Comparison of ENCODE assay signal across 8 cellular contexts in genomic region chr3:46948830-46949671, GRCh38. TPM values are rescaled to one million over a fixed set of nuclear protein-coding genes. Genes with fewer than 3 reads are reported as not detected.
DNase-seq lines count a peak whose midpoint lies in the region; ATAC-seq, FAIRE-seq and TF ChIP-seq lines count a peak whose summit lies in the region.

No MANE protein-coding gene starts in this region.

- WGBS in liver, result 27% methylated on average over 6 of the region's 6 CpGs

- peaks cover 91% of the 10 kb centered on the region for H3K4me1 Mint-ChIP-seq in activated CD4-positive, alpha-beta memory T cell treated with anti-CD3 and anti-CD28 coated beads, Interleukin-2, amount 10 ng/mL, durations not matched to agents 7 days and 5 days

- peak in 1 of 2 donors; percentile 12 for TF ChIP-seq RAD21 in liver (IDR thresholded peaks at IDR 0.05)

- H3K9me3 ChIP-seq in liver (ENCODE audit: control insufficient read depth in 4 of 4, low read length in 3 of 4), result no peaks in the 10 kb centered on the region

- CTCF ChIA-PET in activated CD4-positive, alpha-beta memory T cell treated with anti-CD3 and anti-CD28 coated beads, Interleukin-2, amount 10 ng/mL, durations not matched to agents 7 days and 5 days (lab: Charles Lee), result interaction anchor here (1.9 to 2.7 kb wide), 2 partner anchors 24 to 31 kb away, joined by 4 to 6 read pairs; partner anchors contain the start of gene NBEAL2

- FAIRE-seq in GM12892 (lab: Jason Lieb, UNC), result peak; percentile 87

- peaks cover 38 to 83% (median 50%) of the 10 kb centered on the region in 4 donors for H3K4me1 ChIP-seq in liver (ENCODE audit: control insufficient read depth in 4 of 4, insufficient read depth in 4 of 4, low read length in 3 of 4)

- no peak for DNase-seq in GM12892 (ENCODE audit: insufficient read length)
- peak; percentile 59 for DNase-seq in activated CD4-positive, alpha-beta memory T cell treated with anti-CD3 and anti-CD28 coated beads, Interleukin-2, amount 10 ng/mL, durations not matched to agents 7 days and 5 days
- DNase-seq in EL, result no peak
- DNase-seq in stimulated activated CD4-positive, alpha-beta T cell treated with anti-CD3 and anti-CD28 coated beads, Interleukin-2, amount 100 ng/mL, for 48 hours, result no peak
- DNase-seq in effector CD4-positive, alpha-beta T cell, result no peak

- H3K27ac ChIP-seq in liver (ENCODE audit: low read depth in 1 of 2, low read length in 2 of 2), result peak overlapping the region; percentile 47 to 70

- POLR2A ChIA-PET in activated CD4-positive, alpha-beta memory T cell treated with anti-CD3 and anti-CD28 coated beads, Interleukin-2, amount 10 ng/mL, durations not matched to agents 7 days and 5 days (lab: Charles Lee), result interaction anchor here (0.6 to 5.4 kb wide), 7 partner anchors 8 to 44 kb away, joined by 3 to 94 read pairs (median 34); partner anchors contain the start of genes CCDC12 and NBEAL2

- H3K27me3 ChIP-seq in liver (ENCODE audit: control insufficient read depth in 4 of 4, insufficient read depth in 4 of 4, low read length in 3 of 4), result no peaks in the 10 kb centered on the region

- H3K27ac Mint-ChIP-seq in activated CD4-positive, alpha-beta memory T cell treated with anti-CD3 and anti-CD28 coated beads, Interleukin-2, amount 10 ng/mL, durations not matched to agents 7 days and 5 days, result peak overlapping the region; percentile 98

- no peak for TF ChIP-seq CTCF in liver (IDR thresholded peaks at IDR 0.05; ENCODE audit: low read depth, low read length, missing input control)

- peaks cover 43% of the 10 kb centered on the region for H3K36me3 Mint-ChIP-seq in activated CD4-positive, alpha-beta memory T cell treated with anti-CD3 and anti-CD28 coated beads, Interleukin-2, amount 10 ng/mL, durations not matched to agents 7 days and 5 days (ENCODE audit: low read depth)

- H3K9ac ChIP-seq in liver (ENCODE audit: low read depth in 1 of 2, low read length in 2 of 2), result no peak overlapping the region

- H3K27me3 Mint-ChIP-seq in activated CD4-positive, alpha-beta memory T cell treated with anti-CD3 and anti-CD28 coated beads, Interleukin-2, amount 10 ng/mL, durations not matched to agents 7 days and 5 days, result no peaks in the 10 kb centered on the region

- no peaks in the 10 kb centered on the region for H3K9me3 Mint-ChIP-seq in activated CD4-positive, alpha-beta memory T cell treated with anti-CD3 and anti-CD28 coated beads, Interleukin-2, amount 10 ng/mL, durations not matched to agents 7 days and 5 days

- peak overlapping the region; percentile 56 for H3K4me3 Mint-ChIP-seq in activated CD4-positive, alpha-beta memory T cell treated with anti-CD3 and anti-CD28 coated beads, Interleukin-2, amount 10 ng/mL, durations not matched to agents 7 days and 5 days

- H3K36me3 ChIP-seq in liver (ENCODE audit: control insufficient read depth in 4 of 4, insufficient read depth in 3 of 4, low read depth in 1 of 4, low read length in 3 of 4), result no peaks in the 10 kb centered on the region

- H3K4me3 ChIP-seq in liver (ENCODE audit: low read depth in 1 of 3, low read length in 3 of 3), result no peak overlapping the region

- ATAC-seq in HG03045 (IDR thresholded peaks at IDR 0.05; ENCODE audit: unreplicated experiment), result peak; percentile 53
- no peak for ATAC-seq in HG02973 (IDR thresholded peaks at IDR 0.05; ENCODE audit: unreplicated experiment)

- TF ChIP-seq POLR2A in GM12892 (IDR thresholded peaks at IDR 0.05; ENCODE audit: low read depth, low read length), result no peak

TF ChIP-seq in liver, 16 proteins besides CTCF, POLR2A, EP300 and RAD21:
- no peak for TF ChIP-seq REST (IDR thresholded peaks at IDR 0.05)
- peak; percentile 13 for TF ChIP-seq YY1 (IDR thresholded peaks at IDR 0.05)
- TF ChIP-seq RXRA (IDR thresholded peaks at IDR 0.05), result peak; percentile 75 to 81
- TF ChIP-seq SP1 (IDR thresholded peaks at IDR 0.05), result no peak
- TF ChIP-seq FOXA2 (IDR thresholded peaks at IDR 0.05), result no peak
- peak; percentile 27 for TF ChIP-seq MAX (IDR thresholded peaks at IDR 0.05)
- no peak for TF ChIP-seq ZBTB33 (IDR thresholded peaks at IDR 0.05)
- TF ChIP-seq TAF1 (conservative IDR thresholded peaks at IDR 0.05), result no peak
- TF ChIP-seq HNF4G (IDR thresholded peaks at IDR 0.05), result peak; percentile 16
- TF ChIP-seq GABPA (IDR thresholded peaks at IDR 0.05 in 1 of 2, conservative IDR thresholded peaks at IDR 0.05 in 1 of 2), result no peak
- no peak for TF ChIP-seq ATF3 (IDR thresholded peaks at IDR 0.05)
- TF ChIP-seq EGR1 (IDR thresholded peaks at IDR 0.05; ENCODE audit: low read depth in 2 of 2), result no peak
- no peak for TF ChIP-seq JUND (IDR thresholded peaks at IDR 0.05)
- TF ChIP-seq FOXA1 (IDR thresholded peaks at IDR 0.05), result no peak
- TF ChIP-seq HNF4A (conservative IDR thresholded peaks at IDR 0.05), result peak; percentile 28 to 65
- peak; percentile 97 for TF ChIP-seq NR2F2 (IDR thresholded peaks at IDR 0.05)

RNA-seq across cellular contexts. Expression of gene CCDC12, which starts 27.5 kb away (rescaled TPM):
- polyA plus RNA-seq in GM12892 (2012; ENCODE audit: missing spikeins), result 48.6 TPM
- 10 to 100 TPM; 55.0 to 56.7 TPM for total RNA-seq in activated CD4-positive, alpha-beta memory T cell treated with anti-CD3 and anti-CD28 coated beads, Interleukin-2, amount 10 ng/mL, durations not matched to agents 7 days and 5 days
- total RNA-seq in liver, result 10 to 100 TPM in 1 of 2 donors, 1 to 10 TPM in 1; 8.5 to 27.9 TPM
- 10 to 100 TPM; 25.2 to 35.1 TPM for polyA plus RNA-seq in liver

RNA-seq across cellular contexts. Expression of gene NBEAL2, which starts 30.4 kb away (rescaled TPM):
- polyA plus RNA-seq in GM12892 (2012; ENCODE audit: missing spikeins), result 79.6 TPM
- total RNA-seq in activated CD4-positive, alpha-beta memory T cell treated with anti-CD3 and anti-CD28 coated beads, Interleukin-2, amount 10 ng/mL, durations not matched to agents 7 days and 5 days, result 100 to 1,000 TPM; 254 to 267 TPM
- 10 to 100 TPM in 1 of 2 donors, 1 to 10 TPM in 1; 10.0 to 20.7 TPM for total RNA-seq in liver
- polyA plus RNA-seq in liver, result 1 to 10 TPM; 2.0 to 5.2 TPM

Comparison
In these comparisons a context has a peak if more than half of its experiments do, and no peak if none do; other contexts are left out.
1. RNA of gene NBEAL2, which starts 30.4 kb away (total RNA-seq): 254 to 267 TPM in activated CD4-positive, alpha-beta memory T cell treated with anti-CD3 and anti-CD28 coated beads, Interleukin-2, amount 10 ng/mL, durations not matched to agents 7 days and 5 days; 10.0 to 20.7 TPM in liver; every median in the first group is over 10 times any median in the second.